Comparison of ENCODE assay signal across 16 cellular contexts in the genomic region with DNA sequence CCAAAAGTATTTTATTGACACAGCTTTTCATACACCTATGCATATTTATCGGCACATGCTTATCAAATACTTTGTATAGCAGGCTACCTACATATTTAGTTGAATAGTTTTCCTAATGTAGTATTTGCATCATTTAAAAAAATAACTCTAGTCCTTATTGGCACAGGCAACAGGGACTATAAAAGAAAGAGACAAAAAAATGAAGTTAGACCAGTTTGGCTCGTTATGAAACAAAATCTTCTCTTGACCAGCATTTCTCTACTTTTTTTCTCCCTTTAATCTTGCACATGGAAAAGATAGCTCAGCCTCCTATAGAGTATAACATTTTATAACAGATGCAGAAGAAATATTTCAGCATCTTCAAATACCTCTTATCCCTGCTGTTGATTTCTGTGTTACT.
A peak's percentile ranks its signal among the peaks of the same experiment; 100 is the strongest.
DNase-seq lines count a peak whose midpoint lies in the region; ATAC-seq, FAIRE-seq and TF ChIP-seq lines count a peak whose summit lies in the region.
"Had no signal": no experiment of that assay in that cellular context is flagged by ENCODE, and none has a peak within 500 bp of the region (broad histone marks: within the 10 kb centered on the region; RNA-seq: fewer than 3 reads in every experiment).

No MANE protein-coding gene starts in this region.

- no peaks in the 10 kb centered on the region for H4K20me1 ChIP-seq in PC-9 (ENCODE audit: insufficient read depth)
- H4K20me1 ChIP-seq: BLaER1 had no signal

- in situ Hi-C loops in gastrocnemius medialis (cut with MboI; ENCODE audit: low sequenced_read_pairs in 4 of 4), result no loop called here

- H3K27ac ChIP-seq in PC-9 (no peak overlapping the region), foreskin keratinocyte (no peak overlapping the region), gastrocnemius medialis (no peak overlapping the region)
- H3K27ac ChIP-seq: BLaER1, SJSA1 had no signal

- TF ChIP-seq CTCF in PC-9 (conservative IDR thresholded peaks at IDR 0.05), result no peak
- no peak for TF ChIP-seq CTCF in foreskin keratinocyte (conservative IDR thresholded peaks at IDR 0.05)
- no peak for TF ChIP-seq CTCF in gastrocnemius medialis (IDR thresholded peaks at IDR 0.05 in 4 of 5, conservative IDR thresholded peaks at IDR 0.05 in 1 of 5)

- H3K9me3 ChIP-seq in PC-9 (ENCODE audit: insufficient read depth, low read depth) (no peaks in the 10 kb centered on the region; the same call in 1 of the 2 replicates), gastrocnemius medialis (no peaks in the 10 kb centered on the region)
- H3K9me3 ChIP-seq: SJSA1 had no signal

- no peaks in the 10 kb centered on the region for H3K79me2 ChIP-seq in PC-9 (ENCODE audit: low read depth)

- no TSS peak for BruUV-seq in PC-9 (replicated peaks; lab: Mats Ljungman, UMichigan)

- POLR2A ChIA-PET in PC-9 (lab: Charles Lee; ENCODE audit: unreplicated experiment), result no interaction called here

- H3F3A ChIP-seq in PC-9 (ENCODE audit: insufficient read depth, low read depth), result no peaks in the 10 kb centered on the region

- DNase-seq in SHP77 treated with DMSO at 0.1 percent for 48 hours (lab: John Stamatoyannopoulos, UW) (peak; percentile 40), SHP77 (lab: John Stamatoyannopoulos, UW) (no peak), PC-9 (peak in 1 of 2 experiments; percentile 66), foreskin keratinocyte (peak in 1 of 2 donors; percentile 26), gastrocnemius medialis (no peak), medulla oblongata (ENCODE audit: extremely low spot score) (no peak), cortex of kidney (lab: John Stamatoyannopoulos, UW) (no peak), HTR-8/SVneo (ENCODE audit: insufficient read length, low spot score) (no peak)
- DNase-seq: 8988T, HCEC 1CT, NCI-H1092, NCI-H1694, NCI-H446, NCI-H774 had no signal

- CTCF ChIA-PET in PC-9 (lab: Charles Lee), result no interaction called here

- intact Hi-C loops in PC-9 (cut with micrococcal nuclease; ENCODE audit: unreplicated experiment) (no loop called here), gastrocnemius medialis (cut with DNase I; ENCODE audit: low total_unique reads) (no loop called here)

- TF ChIP-seq POLR2A in gastrocnemius medialis (IDR thresholded peaks at IDR 0.05), result no peak

- peak overlapping the region; percentile 29 for H3K4me2 ChIP-seq in PC-9
- H3K4me2 ChIP-seq: BLaER1 had no signal

- no peak overlapping the region for H3K4me3 ChIP-seq in PC-9
- H3K4me3 ChIP-seq in gastrocnemius medialis, result no peak overlapping the region
- H3K4me3 ChIP-seq: BLaER1, SJSA1 had no signal

- FAIRE-seq in HTR-8/SVneo (lab: Jason Lieb, UNC), result no peak

- ATAC-seq in foreskin keratinocyte, result peak; percentile 21
- no peak for ATAC-seq in gastrocnemius medialis

- H3K4me1 ChIP-seq in PC-9 (replicated peaks; ENCODE audit: insufficient read depth), result peaks cover 17% of the 10 kb centered on the region
- H3K4me1 ChIP-seq in foreskin keratinocyte, result peaks cover 4% of the 10 kb centered on the region
- H3K4me1 ChIP-seq in gastrocnemius medialis, result no peaks in the 10 kb centered on the region
- H3K4me1 ChIP-seq: SJSA1 had no signal

- H3K27me3 ChIP-seq in PC-9 (ENCODE audit: insufficient read depth, low read depth) (no peaks in the 10 kb centered on the region), foreskin keratinocyte (no peaks in the 10 kb centered on the region), gastrocnemius medialis (no peaks in the 10 kb centered on the region)
- H3K27me3 ChIP-seq: BLaER1, SJSA1 had no signal

- no peaks in the 10 kb centered on the region for H3K36me3 ChIP-seq in PC-9 (ENCODE audit: low read depth)
- H3K36me3 ChIP-seq in gastrocnemius medialis, result no peaks in the 10 kb centered on the region
- H3K36me3 ChIP-seq: BLaER1, SJSA1 had no signal

- H3K9me2 ChIP-seq in PC-9 (ENCODE audit: insufficient read depth), result 0 out of 2 replicates have a peak, but pooled peaks cover 4% of the 10 kb centered on the region

- no peak overlapping the region for H2AFZ ChIP-seq in PC-9
